ENCODE assay signal across 18 cellular contexts in genomic region chr20:21820045-21820444, GRCh38.
DNase-seq lines count a peak whose midpoint lies in the region; ATAC-seq, FAIRE-seq and TF ChIP-seq lines count a peak whose summit lies in the region.
"Had no signal": no experiment of that assay in that cellular context is flagged by ENCODE, and none has a peak within 500 bp of the region (broad histone marks: within the 10 kb centered on the region; RNA-seq: fewer than 3 reads in every experiment).

No MANE protein-coding gene starts in this region.

- no peaks in the 10 kb centered on the region for H3K4me1 ChIP-seq in A549
- H3K4me1 ChIP-seq in HEK293 (ENCODE audit: control insufficient read depth, insufficient read depth, low read length): no peaks in the 10 kb centered on the region
- peaks cover 4% of the 10 kb centered on the region for H3K4me1 ChIP-seq in parathyroid adenoma
- H3K4me1 ChIP-seq: BLaER1, Caco-2, HAP-1 had no signal

- H3K27ac ChIP-seq in A549 (no peak overlapping the region), HEK293 (ENCODE audit: extremely low read depth, low read depth, low read length) (no peak overlapping the region), parathyroid adenoma (no peak overlapping the region)
- H3K27ac ChIP-seq: BLaER1, C4-2B had no signal

- TF ChIP-seq EP300 in A549 (IDR thresholded peaks at IDR 0.05): no peak

- H3K4me3 ChIP-seq in A549 (no peak overlapping the region), HEK293 (ENCODE audit: low read depth, low read length) (no peak overlapping the region), parathyroid adenoma (ENCODE audit: low read depth, low read length) (no peak overlapping the region)
- H3K4me3 ChIP-seq: BLaER1, HAP-1 had no signal

- H3K9me3 ChIP-seq in A549 (no peaks in the 10 kb centered on the region), HEK293 (ENCODE audit: control insufficient read depth, insufficient read depth, low read depth, low read length) (no peaks in the 10 kb centered on the region), parathyroid adenoma (ENCODE audit: control insufficient read depth, low read length) (no peaks in the 10 kb centered on the region)
- H3K9me3 ChIP-seq: BLaER1, Caco-2, HAP-1 had no signal

- no peaks in the 10 kb centered on the region for H3K27me3 ChIP-seq in parathyroid adenoma (ENCODE audit: control insufficient read depth, insufficient read depth, low read length)
- H3K27me3 ChIP-seq: BLaER1 had no signal

- FAIRE-seq in A549 (lab: Jason Lieb, UNC): peak; percentile 36
- FAIRE-seq: G401.6, GM12892, H54 had no signal

- 0% methylated on average over 1 of the region's 1 CpG for WGBS in A549 (ENCODE audit: missing lambda C conversion rate)

- no peak for TF ChIP-seq RAD21 in A549 (conservative IDR thresholded peaks at IDR 0.05 in 1 of 2, IDR thresholded peaks at IDR 0.05 in 1 of 2)

- POLR2A ChIA-PET in A549 (lab: Yijun Ruan, JAX): no interaction called here
- POLR2A ChIA-PET in HEK293 (lab: Yijun Ruan, JAX): no interaction called here

- H3K9ac ChIP-seq in parathyroid adenoma: no peak overlapping the region
- H3K9ac ChIP-seq: BLaER1 had no signal

- no peak for ATAC-seq in A549
- ATAC-seq: CD8-positive, alpha-beta T cell had no signal

- H3K36me3 ChIP-seq in HEK293 (ENCODE audit: control insufficient read depth in 2 of 2, insufficient read depth in 1 of 2, low read length in 2 of 2) (no peaks in the 10 kb centered on the region), parathyroid adenoma (ENCODE audit: control insufficient read depth, insufficient read depth, low read length) (no peaks in the 10 kb centered on the region)
- H3K36me3 ChIP-seq: BLaER1, HAP-1 had no signal

- H3K4me2 ChIP-seq in A549 (no peak overlapping the region), parathyroid adenoma (ENCODE audit: low read length) (peak overlapping the region; percentile 5)
- H3K4me2 ChIP-seq: BLaER1 had no signal

- no peaks in the 10 kb centered on the region for H3K79me2 ChIP-seq in parathyroid adenoma

- CTCF ChIA-PET in A549 (lab: Yijun Ruan, JAX): interaction anchor here (0.9 to 1.4 kb wide), 3 partner anchors 10 to 117 kb away, joined by 4 to 5 read pairs (median 4); no protein-coding TSS in a partner anchor
- CTCF ChIA-PET in HEK293 (lab: Yijun Ruan, JAX): interaction anchor here (3.3 kb wide), 1 partner anchor 11 kb away, joined by 19 read pairs; no protein-coding TSS in a partner anchor

- no peak for TF ChIP-seq POLR2A in A549 (IDR thresholded peaks at IDR 0.05; ENCODE audit: low read length)

- H2AFZ ChIP-seq in parathyroid adenoma: no peak overlapping the region

- DNase-seq in A549 (ENCODE audit: low read depth in 1 of 2, low spot score in 1 of 2) (no peak), NCI-H1105 treated with DMSO at 0.1 percent for 48 hours (lab: John Stamatoyannopoulos, UW) (peak; percentile 94), kidney tubule cell (ENCODE audit: low spot score) (no peak)
- DNase-seq in activated CD8-positive, alpha-beta memory T cell treated with anti-CD3 and anti-CD28 coated beads for 24 hours: no peak
- DNase-seq: Caco-2; CD4-positive, CD25-positive, alpha-beta regulatory T cell; CD8-positive, alpha-beta T cell; DMS153; DND-41; GOT3 had no signal

- TF ChIP-seq CTCF in A549 (IDR thresholded peaks at IDR 0.05) (no peak), HEK293 (tag by site-specific recombination; IDR thresholded peaks at IDR 0.05) (no peak), parathyroid adenoma (IDR thresholded peaks at IDR 0.05) (no peak)

TF ChIP-seq in A549, 52 proteins besides CTCF, POLR2A, EP300 and RAD21:
- TF ChIP-seq JUNB (IDR thresholded peaks at IDR 0.05): no peak
- TF ChIP-seq MAFK (IDR thresholded peaks at IDR 0.05; ENCODE audit: partially characterized antibody): peak; percentile 79

TF ChIP-seq in HEK293, 187 proteins besides CTCF, POLR2A, EP300 and RAD21:
- peak; percentile 79 for TF ChIP-seq ATF2 (tag by site-specific recombination; IDR thresholded peaks at IDR 0.05; ENCODE audit: low read depth)
- TF ChIP-seq ZNF544 (tag by site-specific recombination; IDR thresholded peaks at IDR 0.05): no peak
- TF ChIP-seq ZNF350 (tag by site-specific recombination; IDR thresholded peaks at IDR 0.05): peak; percentile 67; the same call in 1 of the 2 replicates
